In the genomic region with DNA sequence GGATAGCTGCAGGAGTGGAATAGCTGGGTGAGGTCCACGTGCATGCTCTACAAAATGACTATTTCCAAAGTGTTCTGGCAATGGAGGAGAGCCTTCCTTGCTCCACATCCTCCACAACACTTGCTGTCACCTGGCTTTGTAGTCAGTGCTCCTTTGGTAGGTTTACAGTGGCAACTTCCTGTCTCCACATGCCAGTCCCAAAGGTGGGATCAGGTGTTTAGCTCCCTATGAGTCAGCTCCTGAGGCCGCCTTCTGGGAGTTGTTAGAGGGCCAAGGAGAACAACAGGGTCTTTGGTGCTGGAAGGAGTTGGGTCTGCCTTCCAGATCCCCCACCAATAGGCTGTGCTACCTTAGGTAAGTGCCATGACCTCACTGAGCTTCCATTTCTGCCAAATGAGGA, we compare ENCODE assay signal across 16 cellular contexts. TPM values are rescaled to one million over a fixed set of nuclear protein-coding genes. Genes with fewer than 3 reads are reported as not detected.
DNase-seq lines count a peak whose midpoint lies in the region; ATAC-seq, FAIRE-seq and TF ChIP-seq lines count a peak whose summit lies in the region.
"Had no signal": no experiment of that assay in that cellular context is flagged by ENCODE, and none has a peak within 500 bp of the region (broad histone marks: within the 10 kb centered on the region; RNA-seq: fewer than 3 reads in every experiment).

No MANE protein-coding gene starts in this region.

- H4K20me1 ChIP-seq in H1 (replicated peaks in 1 of 2; ENCODE audit: control insufficient read depth in 1 of 2, insufficient read depth in 2 of 2, low read length in 2 of 2) = no peaks in the 10 kb centered on the region

- no peak overlapping the region for H3K14ac ChIP-seq in H1 (ENCODE audit: insufficient read length)

- H3K9me3 ChIP-seq in heart right ventricle (no peaks in the 10 kb centered on the region), H1 (ENCODE audit: insufficient read depth in 2 of 2, low read depth in 1 of 2, low read length in 1 of 2) (no peaks in the 10 kb centered on the region), upper lobe of right lung (no peaks in the 10 kb centered on the region)
- H3K9me3 ChIP-seq: A549, BE2C, HAP-1 had no signal

- no peak overlapping the region for H3K56ac ChIP-seq in H1 (replicated peaks; ENCODE audit: insufficient read length, low read depth, low read length)

- no peak overlapping the region for H3K9ac ChIP-seq in H1 (replicated peaks in 1 of 4; ENCODE audit: extremely low read depth in 1 of 4, low read depth in 3 of 4, low read length in 3 of 4)

- H3K79me2 ChIP-seq in H1 (ENCODE audit: control insufficient read depth in 1 of 2, insufficient read depth in 2 of 2, low read length in 2 of 2) = no peaks in the 10 kb centered on the region

- CTCF ChIA-PET in H1 (lab: Charles Lee; ENCODE audit: partially characterized antibody) = interaction anchor here (0.9 to 3.1 kb wide), 9 partner anchors 12 to 369 kb away, joined by 3 to 23 read pairs (median 5); no protein-coding TSS in a partner anchor

- H4K5ac ChIP-seq in H1 (ENCODE audit: insufficient read length, low read depth, low read length) = no peak overlapping the region

- H3K27ac ChIP-seq in heart right ventricle = no peak overlapping the region
- H3K27ac ChIP-seq in H1 (ENCODE audit: low read depth, low read length) = no peak overlapping the region
- H3K27ac ChIP-seq in upper lobe of right lung = no peak overlapping the region
- H3K27ac ChIP-seq: A549, C4-2B had no signal

- H3K4me1 ChIP-seq in heart right ventricle (peaks cover 7 to 31% (median 23%) of the 10 kb centered on the region in 9 donors), H1 (replicated peaks in 1 of 4; ENCODE audit: control insufficient read depth in 3 of 4, insufficient read depth in 4 of 4, low read length in 3 of 4) (peaks cover 2 to 16% (median 11%) of the 10 kb centered on the region in 4 experiments; a peak in 5 of 7 replicates), upper lobe of right lung (peaks cover 14% of the 10 kb centered on the region)
- H3K4me1 ChIP-seq: A549 had no signal

- 97 to 98% methylated on average over 2 of the region's 2 CpGs for WGBS in heart right ventricle, 2 donors
- WGBS in H1 (ENCODE audit: extremely low coverage in 1 of 2, insufficient coverage in 1 of 2, insufficient read length in 1 of 2, insufficient replicate concordance in 2 of 2, low coverage in 1 of 2, low lambda C conversion rate in 2 of 2, missing lambda C conversion rate in 1 of 2), 2 experiments = 80% methylated on average over 2 of the region's 2 CpGs; no CpG with 5 or more reads in 1 of the 2 experiments

- no peak for ATAC-seq in heart right ventricle
- no peak for ATAC-seq in upper lobe of right lung
- ATAC-seq: A549 had no signal

- no peak for TF ChIP-seq RAD21 in H1 (IDR thresholded peaks at IDR 0.05 in 1 of 2, conservative IDR thresholded peaks at IDR 0.05 in 1 of 2; ENCODE audit: low read depth in 2 of 2, low read length in 2 of 2)

- H3K18ac ChIP-seq in H1 (ENCODE audit: extremely low read depth, low read length) = no peak overlapping the region

- H3K36me3 ChIP-seq in heart right ventricle (no peaks in the 10 kb centered on the region), H1 (ENCODE audit: control insufficient read depth in 2 of 4, insufficient read depth in 4 of 4, low read length in 3 of 4) (no peaks in the 10 kb centered on the region), upper lobe of right lung (no peaks in the 10 kb centered on the region)
- H3K36me3 ChIP-seq: BE2C, HAP-1 had no signal

- H2BK20ac ChIP-seq in H1 (ENCODE audit: low read length) = peak overlapping the region; percentile 56; the same call in 1 of the 2 replicates

- no peaks in the 10 kb centered on the region for H3K23me2 ChIP-seq in H1 (ENCODE audit: low read depth, low read length)

- peak overlapping the region; percentile 4 for H3K4ac ChIP-seq in H1 (replicated peaks; ENCODE audit: insufficient read length, low read depth, low read length)

- H3K27me3 ChIP-seq in heart right ventricle (no peaks in the 10 kb centered on the region), H1 (replicated peaks in 1 of 4; ENCODE audit: control insufficient read depth in 3 of 4, extremely low read depth in 1 of 4, insufficient read depth in 3 of 4, low read length in 3 of 4) (no peaks in the 10 kb centered on the region), upper lobe of right lung (no peaks in the 10 kb centered on the region)
- H3K27me3 ChIP-seq: BE2C had no signal

- H2AK5ac ChIP-seq in H1 (ENCODE audit: low read depth, low read length) = 0 out of 2 replicates have a peak overlapping the region, but pooled peaks have one; percentile 75

- H4K8ac ChIP-seq in H1 (ENCODE audit: extremely low read depth, insufficient read depth, low read length) = no peak overlapping the region

- no peak overlapping the region for H2BK5ac ChIP-seq in H1 (ENCODE audit: low read depth, low read length)

- no peak overlapping the region for H2BK120ac ChIP-seq in H1 (replicated peaks; ENCODE audit: low read depth, low read length)

- intact Hi-C loops in cardiac septum (cut with DNase I) (no loop called here), heart right ventricle (cut with DNase I) (no loop called here), posterior vena cava (cut with DNase I) (no loop called here), upper lobe of right lung (cut with DNase I) (no loop called here)

- TF ChIP-seq EP300 in H1 (IDR thresholded peaks at IDR 0.05; ENCODE audit: borderline replicate concordance in 1 of 2, low read depth in 2 of 2, low read length in 2 of 2) = no peak

- POLR2A ChIA-PET in H1 (lab: Charles Lee; ENCODE audit: partially characterized antibody) = no interaction called here

- DNase-seq in cardiac septum (ENCODE audit: low spot score) = peak; percentile 62
- no peak for DNase-seq in heart right ventricle
- no peak for DNase-seq in H1 (ENCODE audit: low read depth in 1 of 2, low spot score in 2 of 2)
- peak; percentile 37 for DNase-seq in posterior vena cava (ENCODE audit: low spot score)
- DNase-seq in upper lobe of right lung = no peak
- DNase-seq in activated CD4-positive, alpha-beta T cell treated with anti-CD3 and anti-CD28 coated beads for 1 hour = no peak
- DNase-seq: BE2C; CD4-positive, alpha-beta memory T cell; DMS153; GF-D8; GOT3 had no signal

- H2BK12ac ChIP-seq in H1 (ENCODE audit: low read depth, low read length) = peak overlapping the region; percentile 83; the same call in 1 of the 2 replicates

- H4K91ac ChIP-seq in H1 (replicated peaks; ENCODE audit: insufficient read length, low read length) = peak overlapping the region; percentile 12

- H3K79me1 ChIP-seq in H1 (ENCODE audit: low read depth, low read length) = no peaks in the 10 kb centered on the region

- H3K4me2 ChIP-seq in H1 (ENCODE audit: insufficient read depth in 1 of 2, low read depth in 2 of 2, low read length in 2 of 2) = no peak overlapping the region
- H3K4me2 ChIP-seq: A549 had no signal

- no peak overlapping the region for H2BK15ac ChIP-seq in H1 (ENCODE audit: low read length)

- no peak overlapping the region for H3K23ac ChIP-seq in H1 (ENCODE audit: insufficient read length)

- TF ChIP-seq CTCF in heart right ventricle (IDR thresholded peaks at IDR 0.05) (no peak), H1 (IDR thresholded peaks at IDR 0.05; ENCODE audit: control extremely low read depth in 1 of 3, insufficient read depth in 1 of 3, low read depth in 1 of 3, low read length in 3 of 3) (no peak), upper lobe of right lung (IDR thresholded peaks at IDR 0.05) (no peak)

- no peak overlapping the region for H2AFZ ChIP-seq in H1 (ENCODE audit: low read length)

- FAIRE-seq in H1 (lab: Jason Lieb, UNC) = no peak
- FAIRE-seq: A549, D721Med, GM19239 had no signal

- no peak for TF ChIP-seq POLR2A in H1 (IDR thresholded peaks at IDR 0.05; ENCODE audit: control extremely low read depth in 1 of 2, low read depth in 2 of 2, low read length in 2 of 2)

- H3K4me3 ChIP-seq in heart right ventricle (no peak overlapping the region), H1 (ENCODE audit: extremely low read depth in 1 of 4, insufficient read depth in 2 of 4, low read depth in 3 of 4, low read length in 4 of 4) (no peak overlapping the region), upper lobe of right lung (no peak overlapping the region)
- H3K4me3 ChIP-seq: A549, HAP-1 had no signal

TF ChIP-seq in H1, 55 proteins besides CTCF, POLR2A, EP300 and RAD21 (continues in another document):
- TF ChIP-seq FOSL1 (IDR thresholded peaks at IDR 0.05; ENCODE audit: insufficient read depth, low read depth, low read length) (no peak), GTF2F1 (IDR thresholded peaks at IDR 0.05; ENCODE audit: borderline replicate concordance, low read depth, low read length) (no peak), EZH2 (IDR thresholded peaks at IDR 0.05; ENCODE audit: low read depth, low read length, severe bottlenecking) (no peak), BACH1 (IDR thresholded peaks at IDR 0.05; ENCODE audit: low read length) (no peak)
- TF ChIP-seq, protein P1, sequence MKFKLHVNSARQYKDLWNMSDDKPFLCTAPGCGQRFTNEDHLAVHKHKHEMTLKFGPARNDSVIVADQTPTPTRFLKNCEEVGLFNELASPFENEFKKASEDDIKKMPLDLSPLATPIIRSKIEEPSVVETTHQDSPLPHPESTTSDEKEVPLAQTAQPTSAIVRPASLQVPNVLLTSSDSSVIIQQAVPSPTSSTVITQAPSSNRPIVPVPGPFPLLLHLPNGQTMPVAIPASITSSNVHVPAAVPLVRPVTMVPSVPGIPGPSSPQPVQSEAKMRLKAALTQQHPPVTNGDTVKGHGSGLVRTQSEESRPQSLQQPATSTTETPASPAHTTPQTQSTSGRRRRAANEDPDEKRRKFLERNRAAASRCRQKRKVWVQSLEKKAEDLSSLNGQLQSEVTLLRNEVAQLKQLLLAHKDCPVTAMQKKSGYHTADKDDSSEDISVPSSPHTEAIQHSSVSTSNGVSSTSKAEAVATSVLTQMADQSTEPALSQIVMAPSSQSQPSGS (IDR thresholded peaks at IDR 0.05; ENCODE audit: low read length) = no peak
- TF ChIP-seq, protein P2, sequence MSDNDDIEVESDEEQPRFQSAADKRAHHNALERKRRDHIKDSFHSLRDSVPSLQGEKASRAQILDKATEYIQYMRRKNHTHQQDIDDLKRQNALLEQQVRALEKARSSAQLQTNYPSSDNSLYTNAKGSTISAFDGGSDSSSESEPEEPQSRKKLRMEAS (IDR thresholded peaks at IDR 0.05) = no peak

RNA-seq across cellular contexts. Expression of a gene that starts 15.3 kb away (rescaled TPM):
- total RNA-seq in cardiac septum (30.5 TPM), heart right ventricle (10 to 100 TPM; 24.1 to 47.6 (median 35.5) TPM), posterior vena cava (10 to 100 TPM; 28.9 to 33.5 TPM), upper lobe of right lung (103 TPM)
- polyA plus RNA-seq in heart right ventricle (10 to 100 TPM in 1 of 2 donors, 1 to 10 TPM in 1; 6.1 to 21.7 TPM), H1 (2011; rRNA removed) (11.4 and 13.5 TPM in 2 replicates)
- 29.7 and 33.6 TPM in 2 replicates for total RNA-seq in H1 (2021; fragmentation: NEBNext Ultra II Directional; extraction: Animal tissue kit (Norgen Biotek cat#: 25700))
- polyA plus RNA-seq in H1 (2011; cell fraction: cytosol; rRNA removed) = 12.3 TPM
- polyA plus RNA-seq in H1 (2011; cell fraction: nucleus; rRNA removed) = 28.9 TPM
- polyA plus RNA-seq in H1 (2012, experiment 1 of 2) = 11.8 to 21.0 TPM (median 15.1 TPM) in 4 replicates
- 6.2 TPM for polyA plus RNA-seq in H1 (2012, experiment 2 of 2)
- polyA plus RNA-seq in H1 (2013, experiment 1 of 2) = 9.1 TPM
- polyA plus RNA-seq in H1 (2013, experiment 2 of 2) = 8.6 TPM
- polyA minus RNA-seq in H1 (2011; rRNA and poly(A)+ RNA removed) = 59.1 and 59.3 TPM in 2 replicates
- 23.7 TPM for polyA minus RNA-seq in H1 (2011; cell fraction: cytosol; rRNA and poly(A)+ RNA removed)
- polyA minus RNA-seq in H1 (2011; cell fraction: nucleus; rRNA and poly(A)+ RNA removed) = 26.6 TPM

Comparison
In these comparisons a context has a peak if more than half of its experiments do, and no peak if none do; other contexts are left out.
1. DNase-seq: peak in cardiac septum (single experiment) and posterior vena cava (single experiment); none in heart right ventricle (0 of 2), H1 (0 of 2), upper lobe of right lung (single experiment) and activated CD4-positive, alpha-beta T cell treated with anti-CD3 and anti-CD28 coated beads for 1 hour (single experiment).